1 cellular context compared by ENCODE assay signal in the genomic region with DNA sequence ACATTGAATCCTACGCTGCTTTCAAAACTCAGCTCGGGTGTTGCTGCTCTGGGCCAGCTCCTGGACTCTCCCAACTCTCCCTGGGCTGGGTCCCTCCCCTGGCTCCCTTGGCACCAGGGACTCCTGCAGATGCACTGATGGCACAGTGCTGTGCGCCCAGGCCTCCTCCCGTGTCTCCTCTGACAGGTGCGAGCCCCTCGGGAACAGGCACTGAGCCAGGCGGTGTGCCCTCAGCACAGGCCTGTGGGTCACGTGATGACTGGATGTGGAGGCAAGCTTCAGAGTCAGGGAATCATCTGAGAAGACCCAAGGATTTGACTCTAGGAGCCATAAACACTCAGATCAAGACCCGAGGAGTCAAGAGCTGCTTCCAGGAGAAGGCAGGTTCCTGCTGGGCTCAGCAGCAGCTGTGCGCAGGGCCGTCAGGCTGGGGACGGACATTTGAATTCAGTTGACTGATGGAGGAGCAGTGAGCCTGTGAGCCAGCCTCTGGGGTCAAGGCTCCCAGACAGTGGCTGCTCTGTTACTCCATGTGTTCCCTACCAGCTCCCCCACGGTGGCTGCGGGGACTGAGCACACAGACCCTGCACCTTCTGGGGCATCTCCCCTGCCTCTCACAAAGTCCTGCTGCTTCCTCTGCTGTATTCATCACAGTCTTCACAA.
TF ChIP-seq lines count a peak whose summit lies in the region.

No MANE protein-coding gene starts in this region.

TF ChIP-seq in HepG2, 621 proteins besides CTCF, POLR2A, EP300 and RAD21 (continued from another document):
- TF ChIP-seq SRF (IDR thresholded peaks at IDR 0.05; ENCODE audit: low read depth, low read length) = no peak
